In the genomic region with DNA sequence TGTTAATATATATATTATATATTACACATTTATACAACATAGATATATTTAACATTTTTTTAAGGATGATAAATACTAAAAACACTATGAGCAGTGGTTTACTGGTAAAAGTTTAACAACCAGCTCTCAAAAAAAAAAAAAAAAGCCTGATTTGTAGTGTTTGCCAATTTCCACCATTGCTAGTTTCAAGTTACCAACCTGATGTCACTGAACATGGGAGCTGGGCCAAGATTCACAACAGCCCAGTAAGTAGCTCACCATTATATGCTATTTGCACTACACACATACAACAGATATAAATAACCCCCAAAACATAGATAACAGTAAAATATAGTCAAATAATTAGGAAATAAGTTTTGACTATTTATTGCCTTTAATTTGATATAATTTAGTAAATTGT, we compare ENCODE assay signal across 14 cellular contexts. TPM values are rescaled to one million over a fixed set of nuclear protein-coding genes. Genes with fewer than 3 reads are reported as not detected.
A peak's percentile ranks its signal among the peaks of the same experiment; 100 is the strongest.
DNase-seq lines count a peak whose midpoint lies in the region; ATAC-seq and TF ChIP-seq lines count a peak whose summit lies in the region.
"Had no signal": no experiment of that assay in that cellular context is flagged by ENCODE, and none has a peak within 500 bp of the region (broad histone marks: within the 10 kb centered on the region; RNA-seq: fewer than 3 reads in every experiment).

No MANE protein-coding gene starts in this region.

- H3K4me1 Mint-ChIP-seq in chondrocyte (ENCODE audit: low read depth): peaks cover 3% of the 10 kb centered on the region
- H3K4me1 Mint-ChIP-seq in activated CD4-positive, alpha-beta memory T cell treated with anti-CD3 and anti-CD28 coated beads, Interleukin-2, amount 10 ng/mL, durations not matched to agents 7 days and 5 days: no peaks in the 10 kb centered on the region
- H3K4me1 Mint-ChIP-seq: stimulated activated naive CD8-positive, alpha-beta T cell treated with anti-CD3 and anti-CD28 coated beads, Interleukin-15, amount 100 ng/mL, for 72 hours had no signal

- TF ChIP-seq CTCF in chondrocyte (IDR thresholded peaks at IDR 0.05): no peak

- POLR2A ChIA-PET in activated CD4-positive, alpha-beta memory T cell treated with anti-CD3 and anti-CD28 coated beads, Interleukin-2, amount 10 ng/mL, durations not matched to agents 7 days and 5 days (lab: Charles Lee): no interaction called here

- CTCF ChIA-PET in activated CD4-positive, alpha-beta memory T cell treated with anti-CD3 and anti-CD28 coated beads, Interleukin-2, amount 10 ng/mL, durations not matched to agents 7 days and 5 days (lab: Charles Lee): no interaction called here

- DNase-seq in NCI-H2196 (lab: John Stamatoyannopoulos, UW; ENCODE audit: unreplicated experiment): peak; percentile 81
- DNase-seq in astrocyte of the hippocampus (ENCODE audit: low read depth, low spot score): peak; percentile 58
- peak; percentile 20 for DNase-seq in stromal cell of bone marrow (ENCODE audit: low read depth)
- DNase-seq in chondrocyte (ENCODE audit: low spot score): no peak
- DNase-seq in activated CD4-positive, alpha-beta memory T cell treated with anti-CD3 and anti-CD28 coated beads, Interleukin-2, amount 10 ng/mL, durations not matched to agents 7 days and 5 days: no peak
- DNase-seq: activated CD8-positive, alpha-beta memory T cell treated with anti-CD3 and anti-CD28 coated beads, Interleukin-2, amount 50 U/mL, for 4 hours; Caco-2; stimulated activated CD4-positive, alpha-beta T cell treated with anti-CD3 and anti-CD28 coated beads, Interleukin-2, amount 100 ng/mL, for 48 hours; stimulated activated naive CD8-positive, alpha-beta T cell treated with anti-CD3 and anti-CD28 coated beads, Interleukin-15, amount 100 ng/mL, for 72 hours had no signal

- no peaks in the 10 kb centered on the region for H3K9me3 Mint-ChIP-seq in chondrocyte (ENCODE audit: low read depth)
- H3K9me3 Mint-ChIP-seq in activated CD4-positive, alpha-beta memory T cell treated with anti-CD3 and anti-CD28 coated beads, Interleukin-2, amount 10 ng/mL, durations not matched to agents 7 days and 5 days: no peaks in the 10 kb centered on the region
- H3K9me3 Mint-ChIP-seq: dendritic cell treated with granulocyte-macrophage colony-stimulating factor and Interleukin-4, amounts not matched to agents 40 ng/mL and 50 ng/mL, for 4 days; stimulated activated naive CD8-positive, alpha-beta T cell treated with anti-CD3 and anti-CD28 coated beads, Interleukin-15, amount 100 ng/mL, for 72 hours had no signal

- no peaks in the 10 kb centered on the region for H3K36me3 Mint-ChIP-seq in chondrocyte (ENCODE audit: low read depth)
- H3K36me3 Mint-ChIP-seq in activated CD4-positive, alpha-beta memory T cell treated with anti-CD3 and anti-CD28 coated beads, Interleukin-2, amount 10 ng/mL, durations not matched to agents 7 days and 5 days (ENCODE audit: low read depth): no peaks in the 10 kb centered on the region

- TF ChIP-seq EP300 in Ishikawa (IDR thresholded peaks at IDR 0.05; ENCODE audit: borderline replicate concordance): no peak

- no peak for ATAC-seq in GM19324 (IDR thresholded peaks at IDR 0.05; ENCODE audit: low FRiP score, unreplicated experiment)
- ATAC-seq: Panc1; stimulated activated naive CD8-positive, alpha-beta T cell treated with anti-CD3 and anti-CD28 coated beads, Interleukin-15, amount 100 ng/mL, for 72 hours had no signal

- TF ChIP-seq RAD21 in Ishikawa (IDR thresholded peaks at IDR 0.05; ENCODE audit: low read depth): no peak

- H3K27me3 Mint-ChIP-seq in chondrocyte (ENCODE audit: low read depth): peaks cover 2% of the 10 kb centered on the region
- H3K27me3 Mint-ChIP-seq in activated CD4-positive, alpha-beta memory T cell treated with anti-CD3 and anti-CD28 coated beads, Interleukin-2, amount 10 ng/mL, durations not matched to agents 7 days and 5 days: peaks cover 17% of the 10 kb centered on the region
- H3K27me3 Mint-ChIP-seq: dendritic cell treated with granulocyte-macrophage colony-stimulating factor and Interleukin-4, amounts not matched to agents 40 ng/mL and 50 ng/mL, for 4 days had no signal

- no peak overlapping the region for H3K27ac Mint-ChIP-seq in chondrocyte (ENCODE audit: unreplicated experiment)
- H3K27ac Mint-ChIP-seq in activated CD4-positive, alpha-beta memory T cell treated with anti-CD3 and anti-CD28 coated beads, Interleukin-2, amount 10 ng/mL, durations not matched to agents 7 days and 5 days: no peak overlapping the region
- H3K27ac Mint-ChIP-seq: activated naive CD8-positive, alpha-beta T cell; dendritic cell treated with granulocyte-macrophage colony-stimulating factor and Interleukin-4, amounts not matched to agents 40 ng/mL and 50 ng/mL, for 4 days; stimulated activated naive CD8-positive, alpha-beta T cell treated with anti-CD3 and anti-CD28 coated beads, Interleukin-15, amount 100 ng/mL, for 72 hours had no signal

- H3K4me3 Mint-ChIP-seq in chondrocyte (ENCODE audit: unreplicated experiment): no peak overlapping the region
- H3K4me3 Mint-ChIP-seq in activated CD4-positive, alpha-beta memory T cell treated with anti-CD3 and anti-CD28 coated beads, Interleukin-2, amount 10 ng/mL, durations not matched to agents 7 days and 5 days: no peak overlapping the region
- H3K4me3 Mint-ChIP-seq: activated naive CD8-positive, alpha-beta T cell; dendritic cell treated with granulocyte-macrophage colony-stimulating factor and Interleukin-4, amounts not matched to agents 40 ng/mL and 50 ng/mL, for 4 days; stimulated activated naive CD8-positive, alpha-beta T cell treated with anti-CD3 and anti-CD28 coated beads, Interleukin-15, amount 100 ng/mL, for 72 hours had no signal

TF ChIP-seq in Ishikawa, 13 proteins besides CTCF, POLR2A, EP300 and RAD21:
- peak; percentile 84 for TF ChIP-seq NFIC (IDR thresholded peaks at IDR 0.05)
- no peak for TF ChIP-seq MAX (IDR thresholded peaks at IDR 0.05)

RNA-seq across cellular contexts. Expression of gene TMX1, which starts 28.9 kb away (rescaled TPM):
- total RNA-seq in chondrocyte: 34.1 to 39.7 TPM (median 35.4 TPM) in 3 replicates
- 10 to 100 TPM; 58.8 to 63.7 TPM for total RNA-seq in activated CD4-positive, alpha-beta memory T cell treated with anti-CD3 and anti-CD28 coated beads, Interleukin-2, amount 10 ng/mL, durations not matched to agents 7 days and 5 days

Comparison
In these comparisons a context has a peak if more than half of its experiments do, and no peak if none do; other contexts are left out.
1. DNase-seq: peak in NCI-H2196 (single experiment), astrocyte of the hippocampus (single experiment) and stromal cell of bone marrow (single experiment); none in chondrocyte (single experiment) and activated CD4-positive, alpha-beta memory T cell treated with anti-CD3 and anti-CD28 coated beads, Interleukin-2, amount 10 ng/mL, durations not matched to agents 7 days and 5 days (single experiment).